Comparison of ENCODE assay signal across 1 cellular context in the genomic region with DNA sequence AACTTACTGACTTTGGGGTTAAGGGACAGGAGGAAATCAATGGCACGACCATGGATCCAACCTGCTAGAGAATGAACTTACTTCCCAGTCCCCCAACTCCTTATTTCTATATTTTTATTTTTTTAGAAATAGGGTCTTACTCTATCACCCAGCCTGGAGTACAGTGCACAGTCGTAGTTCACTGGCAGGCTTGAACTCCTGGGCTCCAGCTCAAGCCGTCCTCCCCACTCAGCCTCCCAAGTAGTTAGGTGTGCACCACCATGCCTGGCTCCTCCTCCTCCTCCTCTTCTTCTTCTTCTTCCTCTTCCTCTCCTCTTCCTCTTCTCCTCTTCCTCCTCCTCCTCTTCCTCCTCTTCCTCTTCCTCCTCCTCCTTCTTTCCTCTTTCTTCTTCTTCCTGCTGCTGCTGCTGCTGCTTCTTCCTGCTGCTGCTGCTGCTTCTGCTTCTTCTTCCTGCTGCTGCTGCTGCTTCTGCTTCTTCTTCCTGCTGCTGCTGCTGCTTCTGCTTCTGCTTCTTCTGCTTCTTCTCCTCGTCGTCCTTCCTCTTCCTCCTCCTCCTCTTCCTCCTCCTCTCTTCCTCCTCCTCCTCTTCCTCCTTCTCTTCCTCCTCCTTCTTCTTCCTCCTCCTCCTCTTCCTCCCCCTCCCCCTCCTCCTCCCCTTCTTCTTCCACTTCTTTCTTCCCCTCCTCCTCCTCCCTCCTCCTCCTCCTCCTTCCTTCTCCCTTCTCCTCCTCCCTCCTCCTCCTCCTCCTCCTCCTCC.
TF ChIP-seq lines count a peak whose summit lies in the region.

No MANE protein-coding gene starts in this region.

TF ChIP-seq in GM12878, 131 proteins besides CTCF, POLR2A, EP300 and RAD21:
- TF ChIP-seq HDGF (IDR thresholded peaks at IDR 0.05) = 0 out of 2 replicates have a peak, but pooled peaks have one; percentile 34
- peak in 1 of 2 experiments; percentile 67; a peak in 2 of 4 replicates for TF ChIP-seq ETV6 (conservative IDR thresholded peaks at IDR 0.05 in 1 of 2, IDR thresholded peaks at IDR 0.05 in 1 of 2; ENCODE audit: borderline replicate concordance in 1 of 2, low read depth in 1 of 2)
- TF ChIP-seq PAX8 (IDR thresholded peaks at IDR 0.05) = no peak
